ENCODE assay signal across 1 cellular context in genomic region chr2:112615798-112616197, GRCh38.
TF ChIP-seq lines count a peak whose summit lies in the region.

No MANE protein-coding gene starts in this region.

TF ChIP-seq in HepG2, 621 proteins besides CTCF, POLR2A, EP300 and RAD21 (continued from another document):
- peak; percentile 71; the same call in 1 of the 2 replicates for TF ChIP-seq ZNF362 (CRISPR knock-in tag; IDR thresholded peaks at IDR 0.05; ENCODE audit: borderline replicate concordance)
